ENCODE assay signal across 1 cellular context in genomic region chr12:57766464-57767311, GRCh38.
TF ChIP-seq lines count a peak whose summit lies in the region.

CYP27B1 (minus strand) TSS chr12:57767078; CDS start chr12:57767041, 37 bp downstream.

TF ChIP-seq in HepG2, 621 proteins besides CTCF, POLR2A, EP300 and RAD21 (continued from another document):
- TF ChIP-seq GMEB2 (CRISPR knock-in tag; IDR thresholded peaks at IDR 0.05; ENCODE audit: low read depth) (no peak), MNT (IDR thresholded peaks at IDR 0.05) (no peak), NR2F6 (IDR thresholded peaks at IDR 0.05) (no peak), NR2F6 (CRISPR knock-in tag; IDR thresholded peaks at IDR 0.05) (no peak), AGO2 (optimal IDR thresholded peaks at IDR 0.05; ENCODE audit: low read depth, low read length) (peak; percentile 81), ZBTB2 (CRISPR knock-in tag; IDR thresholded peaks at IDR 0.05; ENCODE audit: low read depth) (no peak), HOXA7 (CRISPR knock-in tag; IDR thresholded peaks at IDR 0.05) (no peak), POLR2G (IDR thresholded peaks at IDR 0.05; ENCODE audit: low read depth, low read length) (0 out of 2 replicates have a peak, but pooled peaks have one; percentile 37)
